Comparison of ENCODE assay signal across 16 cellular contexts in genomic region chr3:65995030-65995429, GRCh38. TPM values are rescaled to one million over a fixed set of nuclear protein-coding genes. Genes with fewer than 3 reads are reported as not detected.
DNase-seq lines count a peak whose midpoint lies in the region; ATAC-seq, FAIRE-seq and TF ChIP-seq lines count a peak whose summit lies in the region.
"Had no signal": no experiment of that assay in that cellular context is flagged by ENCODE, and none has a peak within 500 bp of the region (broad histone marks: within the 10 kb centered on the region; RNA-seq: fewer than 3 reads in every experiment).

No MANE protein-coding gene starts in this region.

- H3K36me3 ChIP-seq in endothelial cell of umbilical vein (ENCODE audit: control insufficient read depth in 2 of 2, extremely low read depth in 1 of 2, insufficient read depth in 2 of 2, low read length in 2 of 2), result no peaks in the 10 kb centered on the region
- H3K36me3 ChIP-seq: esophagus muscularis mucosa had no signal

- no peaks in the 10 kb centered on the region for H3K9me1 ChIP-seq in endothelial cell of umbilical vein (replicated peaks; ENCODE audit: control insufficient read depth, extremely low read depth, insufficient read depth, low read length)

- dilution Hi-C loops in endothelial cell of umbilical vein (cut with MboI; ENCODE audit: extremely low pct_ligation_motif_present, low sequenced_read_pairs), result no loop called here

- H3K79me2 ChIP-seq in endothelial cell of umbilical vein (ENCODE audit: control insufficient read depth, insufficient read depth, low read length), result peaks cover 3% of the 10 kb centered on the region

- no peak overlapping the region for H3K27ac ChIP-seq in endothelial cell of umbilical vein (ENCODE audit: insufficient read depth, low read depth, low read length)
- H3K27ac ChIP-seq: BLaER1, esophagus muscularis mucosa, KMS-11 had no signal

- intact Hi-C loops in endothelial cell of umbilical vein (cut with micrococcal nuclease), result no loop called here

- H3K9ac ChIP-seq in endothelial cell of umbilical vein (replicated peaks; ENCODE audit: extremely low read depth, insufficient read depth, low read length), result no peak overlapping the region
- H3K9ac ChIP-seq: BLaER1, KMS-11 had no signal

- no peaks in the 10 kb centered on the region for H3K9me3 ChIP-seq in endothelial cell of umbilical vein (replicated peaks; ENCODE audit: control insufficient read depth, insufficient read depth, low read length)
- H3K9me3 ChIP-seq: BLaER1, esophagus muscularis mucosa had no signal

- no peak for TF ChIP-seq POLR2A in endothelial cell of umbilical vein (IDR thresholded peaks at IDR 0.05; ENCODE audit: low read depth, low read length)

- peaks cover 5% of the 10 kb centered on the region for H4K20me1 ChIP-seq in endothelial cell of umbilical vein (replicated peaks; ENCODE audit: control insufficient read depth, extremely low read depth, insufficient read depth, low read length)
- H4K20me1 ChIP-seq: BLaER1 had no signal

- TF ChIP-seq CTCF in endothelial cell of umbilical vein (IDR thresholded peaks at IDR 0.05; ENCODE audit: extremely low read depth in 1 of 2, insufficient read depth in 1 of 2, low read depth in 1 of 2, low read length in 2 of 2), result no peak

- CTCF ChIA-PET in endothelial cell of umbilical vein (lab: Charles Lee), result interaction anchor here (1.3 to 1.5 kb wide), 2 partner anchors 80 to 212 kb away, joined by 3 read pairs; no protein-coding TSS in a partner anchor

- H3K4me1 ChIP-seq in endothelial cell of umbilical vein (ENCODE audit: control insufficient read depth, extremely low read depth, insufficient read depth, low read length), result peaks cover 33% of the 10 kb centered on the region

- no peaks in the 10 kb centered on the region for H3K27me3 ChIP-seq in endothelial cell of umbilical vein (ENCODE audit: control insufficient read depth in 2 of 2, insufficient read depth in 2 of 2, low read length in 2 of 2)
- H3K27me3 ChIP-seq: BLaER1, esophagus muscularis mucosa had no signal

- H2AFZ ChIP-seq in endothelial cell of umbilical vein (ENCODE audit: low read depth, low read length), result no peak overlapping the region

- POLR2A ChIA-PET in endothelial cell of umbilical vein (lab: Charles Lee), result no interaction called here

- H3K4me3 ChIP-seq in endothelial cell of umbilical vein (replicated peaks in 1 of 3; ENCODE audit: insufficient read depth in 1 of 3, low read depth in 1 of 3, low read length in 3 of 3), result no peak overlapping the region
- H3K4me3 ChIP-seq: BLaER1, esophagus muscularis mucosa had no signal

- DNase-seq in ELR (ENCODE audit: low read depth), result peak; percentile 70
- peak; percentile 8 for DNase-seq in RKO (ENCODE audit: low spot score)
- DNase-seq in endothelial cell of umbilical vein (ENCODE audit: low read depth, low spot score), result peak; percentile 52
- DNase-seq in myocyte (ENCODE audit: low read depth), result peak; percentile 16
- DNase-seq in T1000 (lab: John Stamatoyannopoulos, UW), result no peak
- no peak for DNase-seq in NCI-H748 treated with DMSO at 0.1 percent for 48 hours (lab: John Stamatoyannopoulos, UW)
- DNase-seq: activated CD4-positive, alpha-beta T cell treated with anti-CD3 and anti-CD28 coated beads, Interleukin-2, amount 50 U/mL, for 1 hour; NCI-H2107; T-helper 2 cell had no signal

- FAIRE-seq in endothelial cell of umbilical vein (lab: Jason Lieb, UNC), result peak; percentile 92

- no TSS peak for BruUV-seq in endothelial cell of umbilical vein (replicated peaks; lab: Mats Ljungman, UMichigan)

- no peak for ATAC-seq in GM21825 (IDR thresholded peaks at IDR 0.05; ENCODE audit: unreplicated experiment)
- ATAC-seq in HG03159 (IDR thresholded peaks at IDR 0.05; ENCODE audit: unreplicated experiment), result no peak
- ATAC-seq: sciatic nerve had no signal

- peak overlapping the region; percentile 42 for H3K4me2 ChIP-seq in endothelial cell of umbilical vein (ENCODE audit: insufficient read depth, low read length)
- H3K4me2 ChIP-seq: BLaER1, KMS-11 had no signal

TF ChIP-seq in endothelial cell of umbilical vein, 7 proteins besides CTCF, POLR2A, EP300 and RAD21:
- TF ChIP-seq JUN (IDR thresholded peaks at IDR 0.05; ENCODE audit: borderline replicate concordance, insufficient read depth, insufficient read length, low read depth), result peak; percentile 44
- TF ChIP-seq FOS (IDR thresholded peaks at IDR 0.05; ENCODE audit: borderline replicate concordance, insufficient read depth, low read length), result peak; percentile 51
- no peak for TF ChIP-seq POLR2AphosphoS5 (IDR thresholded peaks at IDR 0.05; ENCODE audit: insufficient read depth, low read depth, low read length)
TF ChIP-seq in endothelial cell of umbilical vein: peak in this region for 2.

RNA-seq across cellular contexts. Expression of gene MAGI1, which starts 43.7 kb away (rescaled TPM):
- total RNA-seq in endothelial cell of umbilical vein, result 47.7 and 47.9 TPM in 2 replicates
- polyA plus RNA-seq in endothelial cell of umbilical vein, result 8.2 and 10.1 TPM in 2 replicates
- 9.6 and 9.8 TPM in 2 replicates for polyA plus RNA-seq in endothelial cell of umbilical vein (2011; cell fraction: cytosol; rRNA removed)
- 55.5 and 63.7 TPM in 2 replicates for polyA plus RNA-seq in endothelial cell of umbilical vein (2011; cell fraction: nucleus; rRNA removed)
- polyA plus RNA-seq in endothelial cell of umbilical vein (2012), result 9.9 and 12.6 TPM in 2 replicates
- polyA minus RNA-seq in endothelial cell of umbilical vein, result 49.7 and 51.7 TPM in 2 replicates
- polyA minus RNA-seq in endothelial cell of umbilical vein (2011; cell fraction: cytosol; rRNA and poly(A)+ RNA removed), result 2.2 TPM
- polyA minus RNA-seq in endothelial cell of umbilical vein (2011; cell fraction: nucleus; rRNA and poly(A)+ RNA removed), result 105 and 110 TPM in 2 replicates
- 10.6 and 14.5 TPM in 2 replicates for total RNA-seq in myocyte
- polyA plus RNA-seq in myocyte (2012), result 7.2 TPM
- total RNA-seq: mononuclear cell had no signal

Comparison
In these comparisons a context has a peak if more than half of its experiments do, and no peak if none do; other contexts are left out.
1. DNase-seq: peak in ELR (single experiment), RKO (single experiment), endothelial cell of umbilical vein (single experiment) and myocyte (single experiment); none in T1000 (single experiment) and NCI-H748 treated with DMSO at 0.1 percent for 48 hours (single experiment).